19 cellular contexts compared by ENCODE assay signal in the genomic region with DNA sequence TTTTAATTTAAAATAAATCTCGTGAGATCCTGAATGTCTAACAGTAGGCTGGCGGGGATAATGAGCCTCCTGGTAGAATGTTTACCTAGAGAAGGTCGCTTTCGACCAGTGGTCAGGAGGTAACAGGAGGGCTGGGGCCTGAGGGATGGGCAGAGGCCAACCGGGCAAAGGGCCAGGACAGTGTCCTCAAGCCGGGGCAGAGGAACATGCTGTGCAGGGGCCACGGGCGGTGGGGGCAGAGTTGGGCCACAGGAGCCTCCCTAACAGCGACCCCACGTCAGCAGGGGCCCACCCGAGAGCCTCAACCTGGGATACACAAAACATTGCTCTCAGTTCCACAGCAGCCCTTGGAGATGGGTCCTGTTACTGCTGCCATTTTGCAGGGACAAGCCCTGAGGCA. TPM values are rescaled to one million over a fixed set of nuclear protein-coding genes. Genes with fewer than 3 reads are reported as not detected.
DNase-seq lines count a peak whose midpoint lies in the region; ATAC-seq, FAIRE-seq and TF ChIP-seq lines count a peak whose summit lies in the region.
"Had no signal": no experiment of that assay in that cellular context is flagged by ENCODE, and none has a peak within 500 bp of the region (broad histone marks: within the 10 kb centered on the region; RNA-seq: fewer than 3 reads in every experiment).

No MANE protein-coding gene starts in this region.

- no peak for DNase-seq in Right ventricle myocardium superior
- no peak for DNase-seq in right atrium auricular region (ENCODE audit: low spot score)
- DNase-seq in chondrocyte (ENCODE audit: low spot score) = peak; percentile 84
- peak; percentile 62 for DNase-seq in kidney
- DNase-seq in neuronal stem cell (ENCODE audit: low spot score) = no peak
- DNase-seq in activated CD4-positive, alpha-beta memory T cell treated with anti-CD3 and anti-CD28 coated beads for 36 hours = no peak
- DNase-seq: CD4-positive, CD25-positive, alpha-beta regulatory T cell; CD8-positive, alpha-beta memory T cell; COR-L47; DMS 273 treated with DMSO at 0.1 percent for 48 hours; DMS53; DND-41; EL; H9 had no signal

- H3K4me1 ChIP-seq in right atrium auricular region (no peaks in the 10 kb centered on the region), kidney (ENCODE audit: control insufficient read depth in 1 of 2, insufficient read depth in 1 of 2, low read depth in 1 of 2, low read length in 2 of 2) (no peaks in the 10 kb centered on the region), neuronal stem cell (ENCODE audit: control insufficient read depth in 2 of 2, insufficient read depth in 1 of 2, low read depth in 1 of 2, low read length in 2 of 2) (no peaks in the 10 kb centered on the region)

- H3K23ac ChIP-seq in neuronal stem cell (ENCODE audit: low read depth, low read length, poor library complexity) = no peak overlapping the region

- no peaks in the 10 kb centered on the region for H3K36me3 ChIP-seq in right atrium auricular region
- H3K36me3 ChIP-seq in kidney (ENCODE audit: control insufficient read depth in 1 of 2, insufficient read depth in 2 of 2, low read length in 2 of 2) = no peaks in the 10 kb centered on the region
- H3K36me3 ChIP-seq in neuronal stem cell (replicated peaks in 1 of 2; ENCODE audit: control insufficient read depth in 2 of 2, insufficient read depth in 2 of 2, low read length in 2 of 2) = peaks cover 0 to 1% of the 10 kb centered on the region in 2 donors
- H3K36me3 ChIP-seq: BLaER1 treated with 17β-estradiol and CSF1 and Interleukin-3, amounts not matched to agents 10 nM and 100 nM had no signal

- H3K9ac ChIP-seq in kidney (ENCODE audit: low read length in 2 of 2) (no peak overlapping the region), neuronal stem cell (ENCODE audit: low read depth, low read length, poor library complexity) (no peak overlapping the region)

- no peaks in the 10 kb centered on the region for H3K4me1 Mint-ChIP-seq in chondrocyte (ENCODE audit: low read depth)
- peaks cover 16% of the 10 kb centered on the region for H3K4me1 Mint-ChIP-seq in activated CD4-positive, alpha-beta memory T cell treated with anti-CD3 and anti-CD28 coated beads for 36 hours (ENCODE audit: low read depth)
- H3K4me1 Mint-ChIP-seq: CD4-positive, CD25-positive, alpha-beta regulatory T cell had no signal

- no peak overlapping the region for H2BK5ac ChIP-seq in neuronal stem cell (ENCODE audit: low read length)

- intact Hi-C loops in Right ventricle myocardium superior (cut with DNase I) = no loop called here
- intact Hi-C loops in kidney (cut with DNase I) = no loop called here
- intact Hi-C loops in activated CD4-positive, alpha-beta memory T cell treated with anti-CD3 and anti-CD28 coated beads for 36 hours (cut with micrococcal nuclease) = no loop called here

- H3K9me3 ChIP-seq in right atrium auricular region (no peaks in the 10 kb centered on the region), kidney (ENCODE audit: control insufficient read depth in 1 of 2, low read length in 2 of 2) (no peaks in the 10 kb centered on the region), neuronal stem cell (replicated peaks in 1 of 2; ENCODE audit: control insufficient read depth in 2 of 2, insufficient read depth in 1 of 2, low read depth in 1 of 2, low read length in 2 of 2) (no peaks in the 10 kb centered on the region)
- H3K9me3 ChIP-seq: BLaER1 treated with 17β-estradiol and CSF1 and Interleukin-3, amounts not matched to agents 10 nM and 100 nM had no signal

- TF ChIP-seq CTCF in right atrium auricular region (IDR thresholded peaks at IDR 0.05) = no peak
- TF ChIP-seq CTCF in chondrocyte (IDR thresholded peaks at IDR 0.05) = no peak
- no peak for TF ChIP-seq CTCF in kidney (IDR thresholded peaks at IDR 0.05; ENCODE audit: borderline replicate concordance, extremely low read depth, insufficient read depth)

- H3K27ac ChIP-seq in right atrium auricular region = no peak overlapping the region
- H3K27ac ChIP-seq in kidney (ENCODE audit: low read depth in 2 of 2, low read length in 2 of 2) = no peak overlapping the region
- H3K27ac ChIP-seq in neuronal stem cell (replicated peaks; ENCODE audit: low read length) = no peak overlapping the region
- H3K27ac ChIP-seq: BLaER1 treated with 17β-estradiol and CSF1 and Interleukin-3, amounts not matched to agents 10 nM and 100 nM had no signal

- no peak overlapping the region for H4K91ac ChIP-seq in neuronal stem cell (ENCODE audit: low read depth, low read length, poor library complexity)

- H3K27me3 Mint-ChIP-seq in chondrocyte (ENCODE audit: low read depth) = peaks cover 2% of the 10 kb centered on the region
- no peaks in the 10 kb centered on the region for H3K27me3 Mint-ChIP-seq in activated CD4-positive, alpha-beta memory T cell treated with anti-CD3 and anti-CD28 coated beads for 36 hours
- H3K27me3 Mint-ChIP-seq: CD4-positive, CD25-positive, alpha-beta regulatory T cell; CD8-positive, alpha-beta memory T cell had no signal

- CTCF ChIA-PET in activated CD4-positive, alpha-beta memory T cell treated with anti-CD3 and anti-CD28 coated beads for 36 hours (lab: Charles Lee) = no interaction called here

- H2BK15ac ChIP-seq in neuronal stem cell (ENCODE audit: low read length) = no peak overlapping the region

- H4K8ac ChIP-seq in neuronal stem cell (ENCODE audit: low read depth, low read length) = no peak overlapping the region

- H2BK12ac ChIP-seq in neuronal stem cell (ENCODE audit: low read length) = no peak overlapping the region

- no peaks in the 10 kb centered on the region for H3K9me3 Mint-ChIP-seq in chondrocyte (ENCODE audit: low read depth)
- H3K9me3 Mint-ChIP-seq in activated CD4-positive, alpha-beta memory T cell treated with anti-CD3 and anti-CD28 coated beads for 36 hours = peaks cover 2% of the 10 kb centered on the region
- H3K9me3 Mint-ChIP-seq: CD4-positive, CD25-positive, alpha-beta regulatory T cell; CD8-positive, alpha-beta memory T cell; H9 had no signal

- H3K27ac Mint-ChIP-seq in chondrocyte (ENCODE audit: unreplicated experiment) = no peak overlapping the region
- no peak overlapping the region for H3K27ac Mint-ChIP-seq in activated CD4-positive, alpha-beta memory T cell treated with anti-CD3 and anti-CD28 coated beads for 36 hours
- H3K27ac Mint-ChIP-seq: B cell; CD4-positive, CD25-positive, alpha-beta regulatory T cell; CD8-positive, alpha-beta memory T cell had no signal

- peak overlapping the region; percentile 47 for H3K14ac ChIP-seq in neuronal stem cell (ENCODE audit: low read length)

- POLR2A ChIA-PET in activated CD4-positive, alpha-beta memory T cell treated with anti-CD3 and anti-CD28 coated beads for 36 hours (lab: Charles Lee) = no interaction called here

- no peak overlapping the region for H3K4ac ChIP-seq in neuronal stem cell (ENCODE audit: low read length)

- H3K36me3 Mint-ChIP-seq in chondrocyte (ENCODE audit: low read depth) = no peaks in the 10 kb centered on the region
- no peaks in the 10 kb centered on the region for H3K36me3 Mint-ChIP-seq in activated CD4-positive, alpha-beta memory T cell treated with anti-CD3 and anti-CD28 coated beads for 36 hours
- H3K36me3 Mint-ChIP-seq: CD4-positive, CD25-positive, alpha-beta regulatory T cell; CD8-positive, alpha-beta memory T cell had no signal

- H3K27me3 ChIP-seq in right atrium auricular region (no peaks in the 10 kb centered on the region), neuronal stem cell (ENCODE audit: control insufficient read depth in 3 of 3, insufficient read depth in 3 of 3, low read depth in 1 of 3, low read length in 3 of 3) (no peaks in the 10 kb centered on the region)

- H3K4me3 ChIP-seq in right atrium auricular region = no peak overlapping the region
- no peak overlapping the region for H3K4me3 ChIP-seq in kidney (ENCODE audit: low read length in 2 of 2)
- H3K4me3 ChIP-seq in neuronal stem cell (ENCODE audit: low read length in 2 of 2) = no peak overlapping the region
- H3K4me3 ChIP-seq: BLaER1 treated with 17β-estradiol and CSF1 and Interleukin-3, amounts not matched to agents 10 nM and 100 nM; GM12878 had no signal

- H3K79me1 ChIP-seq in neuronal stem cell (ENCODE audit: low read depth, low read length) = no peaks in the 10 kb centered on the region

- no peak for FAIRE-seq in kidney (lab: Jason Lieb, UNC)
- FAIRE-seq: GM12878, H1 had no signal

- H2AFZ ChIP-seq in neuronal stem cell (ENCODE audit: low read length) = no peak overlapping the region

- no peak overlapping the region for H3K4me2 ChIP-seq in neuronal stem cell (ENCODE audit: insufficient read depth, low read length, poor library complexity, severe bottlenecking)

- ATAC-seq in Right ventricle myocardium superior (ENCODE audit: poor library complexity) = peak; percentile 72
- no peak for ATAC-seq in HG02759 (IDR thresholded peaks at IDR 0.05; ENCODE audit: unreplicated experiment)
- ATAC-seq: GM12878 had no signal

- H3K4me3 Mint-ChIP-seq in chondrocyte (ENCODE audit: unreplicated experiment) = no peak overlapping the region
- H3K4me3 Mint-ChIP-seq in activated CD4-positive, alpha-beta memory T cell treated with anti-CD3 and anti-CD28 coated beads for 36 hours = no peak overlapping the region
- H3K4me3 Mint-ChIP-seq: B cell; CD4-positive, CD25-positive, alpha-beta regulatory T cell; CD8-positive, alpha-beta memory T cell; H9 had no signal

- WGBS in neuronal stem cell (ENCODE audit: extremely low coverage in 2 of 2, insufficient read length in 2 of 2, insufficient replicate concordance in 1 of 2), 2 donors = no CpG with 5 or more reads among the region's 11 CpGs

- H3K18ac ChIP-seq in neuronal stem cell (ENCODE audit: low read length) = peak overlapping the region; percentile 8

- peak overlapping the region; percentile 14 for H2AK5ac ChIP-seq in neuronal stem cell (ENCODE audit: low read depth, low read length)

- H2BK120ac ChIP-seq in neuronal stem cell (ENCODE audit: low read depth, low read length) = no peak overlapping the region

RNA-seq across cellular contexts. Expression of a gene that starts 14.5 kb away (rescaled TPM):
- total RNA-seq in Right ventricle myocardium superior = 1.9 TPM
- total RNA-seq in right atrium auricular region = 1 to 10 TPM in 1 of 2 donors, under 1 TPM in 1; 0.35 to 1.5 TPM
- 0.49 to 0.92 TPM (median 0.89 TPM) in 3 replicates for total RNA-seq in chondrocyte
- total RNA-seq in kidney = 8.3 TPM
- 3.8 TPM for polyA plus RNA-seq in kidney (ENCODE audit: insufficient read depth, low read depth, low replicate concordance)
- 1.5 TPM for polyA plus RNA-seq in neuronal stem cell (2013, experiment 1 of 2)
- 1.4 TPM for polyA plus RNA-seq in neuronal stem cell (2013, experiment 2 of 2)
- total RNA-seq in activated CD4-positive, alpha-beta memory T cell treated with anti-CD3 and anti-CD28 coated beads for 36 hours = under 1 TPM in 1 of 2 experiments, not detected in 1; 0.07 TPM
- total RNA-seq: B cell; CD4-positive, CD25-positive, alpha-beta regulatory T cell; GM12878 had no signal
- polyA plus RNA-seq: CD4-positive, CD25-positive, alpha-beta regulatory T cell; CD8-positive, alpha-beta memory T cell had no signal

Comparison
In these comparisons a context has a peak if more than half of its experiments do, and no peak if none do; other contexts are left out.
1. DNase-seq: peak in chondrocyte (single experiment) and kidney (single experiment); none in Right ventricle myocardium superior (single experiment), right atrium auricular region (single experiment), neuronal stem cell (single experiment) and activated CD4-positive, alpha-beta memory T cell treated with anti-CD3 and anti-CD28 coated beads for 36 hours (single experiment).